10 cellular contexts compared by ENCODE assay signal in genomic region chr3:113079532-113079931, GRCh38.
A peak's percentile ranks its signal among the peaks of the same experiment; 100 is the strongest.
DNase-seq lines count a peak whose midpoint lies in the region; ATAC-seq, FAIRE-seq and TF ChIP-seq lines count a peak whose summit lies in the region.
"Had no signal": no experiment of that assay in that cellular context is flagged by ENCODE, and none has a peak within 500 bp of the region (broad histone marks: within the 10 kb centered on the region; RNA-seq: fewer than 3 reads in every experiment).

No MANE protein-coding gene starts in this region.

- no peak for TF ChIP-seq CTCF in HFFc6 (IDR thresholded peaks at IDR 0.05)
- TF ChIP-seq CTCF in nephron progenitor cell (IDR thresholded peaks at IDR 0.05), result no peak

- H3K36me3 Mint-ChIP-seq in HFFc6 (ENCODE audit: low read depth), result no peaks in the 10 kb centered on the region
- peaks cover 7% of the 10 kb centered on the region for H3K36me3 Mint-ChIP-seq in IgD-negative memory B cell
- H3K36me3 Mint-ChIP-seq in nephron progenitor cell (ENCODE audit: low read depth), result peaks cover 6% of the 10 kb centered on the region

- H3K4me3 Mint-ChIP-seq in HFFc6 (peak overlapping the region; percentile 36), IgD-negative memory B cell (peak overlapping the region; percentile 1 to 71 (median 51)), nephron progenitor cell (peak overlapping the region; percentile 63)
- H3K4me3 Mint-ChIP-seq: activated T-helper 17 cell treated with anti-CD3 and anti-CD28 coated beads, Interleukin-2, amount 50 U/mL, for 72 hours had no signal

- peak; percentile 96 for ATAC-seq in GM18867 (IDR thresholded peaks at IDR 0.05; ENCODE audit: unreplicated experiment)
- ATAC-seq: activated T-helper 17 cell treated with anti-CD3 and anti-CD28 coated beads, Interleukin-2, amount 50 U/mL, for 72 hours; Right ventricle myocardium inferior had no signal

- no peak for FAIRE-seq in urothelium cell line (lab: Jason Lieb, UNC)

- peaks cover 7% of the 10 kb centered on the region for H3K27me3 Mint-ChIP-seq in HFFc6 (ENCODE audit: insufficient read depth)
- no peaks in the 10 kb centered on the region for H3K27me3 Mint-ChIP-seq in IgD-negative memory B cell
- no peaks in the 10 kb centered on the region for H3K27me3 Mint-ChIP-seq in nephron progenitor cell (ENCODE audit: low read depth, poor library complexity)
- H3K27me3 Mint-ChIP-seq: activated T-helper 17 cell treated with anti-CD3 and anti-CD28 coated beads, Interleukin-2, amount 50 U/mL, for 72 hours had no signal

- H3K4me1 Mint-ChIP-seq in HFFc6 (ENCODE audit: low read depth), result peaks cover 12% of the 10 kb centered on the region
- H3K4me1 Mint-ChIP-seq in IgD-negative memory B cell, result peaks cover 6 to 15% (median 13%) of the 10 kb centered on the region in 3 donors
- H3K4me1 Mint-ChIP-seq in nephron progenitor cell, result peaks cover 13% of the 10 kb centered on the region

- H3K27ac Mint-ChIP-seq in HFFc6, result no peak overlapping the region
- H3K27ac Mint-ChIP-seq in IgD-negative memory B cell, result peak overlapping the region; percentile 7 to 29 (median 15)
- peak overlapping the region; percentile 77 for H3K27ac Mint-ChIP-seq in nephron progenitor cell
- H3K27ac Mint-ChIP-seq: activated T-helper 17 cell treated with anti-CD3 and anti-CD28 coated beads, Interleukin-2, amount 50 U/mL, for 72 hours had no signal

- no peaks in the 10 kb centered on the region for H3K9me3 Mint-ChIP-seq in HFFc6
- no peaks in the 10 kb centered on the region for H3K9me3 Mint-ChIP-seq in IgD-negative memory B cell
- no peaks in the 10 kb centered on the region for H3K9me3 Mint-ChIP-seq in nephron progenitor cell
- H3K9me3 Mint-ChIP-seq: activated T-helper 17 cell treated with anti-CD3 and anti-CD28 coated beads, Interleukin-2, amount 50 U/mL, for 72 hours had no signal

- DNase-seq in HFFc6 (no peak), nephron progenitor cell (no peak), DMS 273 treated with DMSO at 0.1 percent for 48 hours (lab: John Stamatoyannopoulos, UW) (no peak), urothelium cell line (ENCODE audit: low spot score) (no peak), RPMI8226 (no peak), GF-D8 (lab: John Stamatoyannopoulos, UW) (no peak)
